8 cellular contexts compared by ENCODE assay signal in genomic region chr3:104596551-104596950, GRCh38.
DNase-seq lines count a peak whose midpoint lies in the region; ATAC-seq and TF ChIP-seq lines count a peak whose summit lies in the region.

No MANE protein-coding gene starts in this region.

- H3K27me3 Mint-ChIP-seq in nephron (ENCODE audit: low read depth), result no peaks in the 10 kb centered on the region

- peak overlapping the region in 2 of 3 experiments; percentile 6 to 55 for H3K27ac Mint-ChIP-seq in nephron

- H3K4me3 ChIP-seq in choroid plexus epithelial cell (ENCODE audit: low read depth, low read length), result no peak overlapping the region

- no peaks in the 10 kb centered on the region for H3K36me3 Mint-ChIP-seq in nephron (ENCODE audit: low read depth)

- DNase-seq in DMS153 (lab: John Stamatoyannopoulos, UW) (peak; percentile 67), NCI-H524 treated with DMSO at 0.1 percent for 48 hours (lab: John Stamatoyannopoulos, UW) (peak; percentile 12), choroid plexus epithelial cell (ENCODE audit: low read depth) (peak; percentile 87), OCI-M2 (lab: John Stamatoyannopoulos, UW; ENCODE audit: unreplicated experiment) (no peak)

- ATAC-seq in GM19395 (IDR thresholded peaks at IDR 0.05; ENCODE audit: unreplicated experiment), result peak; percentile 91
- peak; percentile 97 for ATAC-seq in HG03432 (IDR thresholded peaks at IDR 0.05; ENCODE audit: unreplicated experiment)
- ATAC-seq in GM21447 (IDR thresholded peaks at IDR 0.05; ENCODE audit: unreplicated experiment), result no peak

- peak; percentile 76 for TF ChIP-seq CTCF in choroid plexus epithelial cell (conservative IDR thresholded peaks at IDR 0.05; ENCODE audit: low read depth, low read length)
- TF ChIP-seq CTCF in nephron (IDR thresholded peaks at IDR 0.05; ENCODE audit: unreplicated experiment in 3 of 3), result peak; percentile 57 to 66 (median 64)

- peaks cover 34% of the 10 kb centered on the region for H3K4me1 Mint-ChIP-seq in nephron

- no peak overlapping the region for H3K4me3 Mint-ChIP-seq in nephron

- no peaks in the 10 kb centered on the region for H3K9me3 Mint-ChIP-seq in nephron
